ENCODE assay signal across 14 cellular contexts in genomic region chrX:17459008-17459407, GRCh38.
DNase-seq lines count a peak whose midpoint lies in the region; ATAC-seq, FAIRE-seq and TF ChIP-seq lines count a peak whose summit lies in the region.
"Had no signal": no experiment of that assay in that cellular context is flagged by ENCODE, and none has a peak within 500 bp of the region (broad histone marks: within the 10 kb centered on the region; RNA-seq: fewer than 3 reads in every experiment).

No MANE protein-coding gene starts in this region.

- in situ Hi-C loops in brain microvascular endothelial cell (cut with HindIII; ENCODE audit: low pct_ligation_motif_present, low sequenced_read_pairs) = no loop called here

- no peaks in the 10 kb centered on the region for H3K36me3 ChIP-seq in brain microvascular endothelial cell (replicated peaks)
- H3K36me3 ChIP-seq in mesenchymal stem cell (ENCODE audit: control insufficient read depth in 1 of 2, insufficient read depth in 2 of 2, low read depth in 1 of 2, low read length in 2 of 2) = no peaks in the 10 kb centered on the region

- H2AFZ ChIP-seq in mesenchymal stem cell (ENCODE audit: low read depth, low read length) = no peak overlapping the region
- H2AFZ ChIP-seq: parathyroid adenoma had no signal

- H3K27me3 ChIP-seq in brain microvascular endothelial cell (replicated peaks) (no peaks in the 10 kb centered on the region), mesenchymal stem cell (ENCODE audit: control insufficient read depth in 1 of 2, insufficient read depth in 1 of 2, low read length in 2 of 2) (no peaks in the 10 kb centered on the region)

- H3K79me1 ChIP-seq in mesenchymal stem cell (replicated peaks; ENCODE audit: low read length, poor library complexity, severe bottlenecking) = peaks cover 10% of the 10 kb centered on the region

- no peak overlapping the region for H3K14ac ChIP-seq in mesenchymal stem cell (ENCODE audit: low read length in 2 of 2)

- H3K4me1 ChIP-seq in mesenchymal stem cell (ENCODE audit: control insufficient read depth, insufficient read depth, low read depth, low read length) = peaks cover 2% of the 10 kb centered on the region
- H3K4me1 ChIP-seq: parathyroid adenoma had no signal

- H3K4me2 ChIP-seq in mesenchymal stem cell (ENCODE audit: low read length, poor library complexity, severe bottlenecking) = no peak overlapping the region

- ATAC-seq in HG03521 (IDR thresholded peaks at IDR 0.05; ENCODE audit: unreplicated experiment) (no peak), GM18870 (IDR thresholded peaks at IDR 0.05; ENCODE audit: unreplicated experiment) (no peak)
- ATAC-seq: CD8-positive, alpha-beta T cell had no signal

- no peak for FAIRE-seq in GM19239 (lab: Jason Lieb, UNC)
- FAIRE-seq: H54 had no signal

- no peak overlapping the region for H2BK5ac ChIP-seq in mesenchymal stem cell (ENCODE audit: low read depth, low read length, poor library complexity, severe bottlenecking)

- no peak overlapping the region for H3K23ac ChIP-seq in mesenchymal stem cell (ENCODE audit: low read length in 2 of 2)

- H3K4me3 ChIP-seq in brain microvascular endothelial cell (ENCODE audit: low read depth, low read length) (no peak overlapping the region), mesenchymal stem cell (ENCODE audit: insufficient read depth in 1 of 2, low read depth in 1 of 2, low read length in 2 of 2) (peak overlapping the region in 1 of 2 experiments; percentile 42)

- H3K9me3 ChIP-seq in mesenchymal stem cell (ENCODE audit: control insufficient read depth, low read length) = no peaks in the 10 kb centered on the region

- 89% methylated on average over 4 of the region's 4 CpGs for WGBS in mesenchymal stem cell

- H3K27ac ChIP-seq in brain microvascular endothelial cell (peak overlapping the region; percentile 21), mesenchymal stem cell (ENCODE audit: low read length, poor library complexity, severe bottlenecking) (no peak overlapping the region)
- H3K27ac ChIP-seq: parathyroid adenoma had no signal

- no peak for TF ChIP-seq CTCF in brain microvascular endothelial cell (IDR thresholded peaks at IDR 0.05; ENCODE audit: low read depth, low read length, missing control alignments)

- H3K4ac ChIP-seq in mesenchymal stem cell (ENCODE audit: low read depth in 1 of 2, low read length in 2 of 2) = no peak overlapping the region

- H2BK12ac ChIP-seq in mesenchymal stem cell (ENCODE audit: low read length in 2 of 2) = no peak overlapping the region

- no peak overlapping the region for H4K8ac ChIP-seq in mesenchymal stem cell (ENCODE audit: low read length)

- peak overlapping the region; percentile 69 for H3K9ac ChIP-seq in mesenchymal stem cell (ENCODE audit: low read length)
- H3K9ac ChIP-seq: parathyroid adenoma had no signal

- no peak overlapping the region for H2BK120ac ChIP-seq in mesenchymal stem cell (ENCODE audit: low read depth, low read length)

- DNase-seq in AG20443 (ENCODE audit: low spot score) = peak; percentile 36
- peak; percentile 63 for DNase-seq in NCI-H1694 (lab: John Stamatoyannopoulos, UW)
- DNase-seq in brain microvascular endothelial cell = no peak
- no peak for DNase-seq in mesenchymal stem cell
- DNase-seq in NAMALWA (ENCODE audit: low spot score) = no peak
- no peak for DNase-seq in GM19239 (ENCODE audit: insufficient read length, low spot score)
- DNase-seq: CD8-positive, alpha-beta T cell; dermis blood vessel endothelial cell; NCI-H526; T-helper 9 cell had no signal

- no peak overlapping the region for H4K91ac ChIP-seq in mesenchymal stem cell (ENCODE audit: low read length)

- no peak overlapping the region for H2BK15ac ChIP-seq in mesenchymal stem cell (ENCODE audit: low read depth, poor library complexity, severe bottlenecking)

- H3K18ac ChIP-seq in mesenchymal stem cell (ENCODE audit: low read depth in 1 of 2, low read length in 2 of 2) = no peak overlapping the region

- H2AK5ac ChIP-seq in mesenchymal stem cell (ENCODE audit: low read length, severe bottlenecking) = no peak overlapping the region

Comparison
In these comparisons a context has a peak if more than half of its experiments do, and no peak if none do; other contexts are left out.
1. DNase-seq: peak in AG20443 (single experiment) and NCI-H1694 (single experiment); none in brain microvascular endothelial cell (single experiment), mesenchymal stem cell (single experiment), NAMALWA (single experiment) and GM19239 (single experiment).